Comparison of ENCODE assay signal across 8 cellular contexts in the genomic region with DNA sequence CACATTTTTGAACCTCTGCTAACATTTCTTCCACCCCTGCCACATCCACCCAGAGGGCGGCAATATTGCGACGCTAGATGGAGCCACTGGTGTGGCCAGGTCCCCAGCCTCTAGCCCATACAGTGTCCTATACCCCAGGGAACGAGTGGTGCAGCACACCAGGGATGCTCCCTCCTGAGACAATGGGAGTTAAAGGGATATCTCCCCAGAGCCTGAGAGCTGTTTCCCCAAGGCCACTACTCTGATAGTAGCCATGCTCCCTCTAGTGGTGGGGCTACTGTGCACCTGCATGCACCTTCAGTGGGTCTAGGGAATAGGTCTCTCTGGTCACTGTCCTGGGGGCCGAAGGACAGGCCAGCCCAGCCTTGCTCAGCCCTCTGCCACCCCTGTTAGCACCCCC.
A peak's percentile ranks its signal among the peaks of the same experiment; 100 is the strongest.
DNase-seq lines count a peak whose midpoint lies in the region; ATAC-seq and TF ChIP-seq lines count a peak whose summit lies in the region.

No MANE protein-coding gene starts in this region.

- H3K27me3 Mint-ChIP-seq in nephron progenitor cell (ENCODE audit: low read depth, poor library complexity), result no peaks in the 10 kb centered on the region

- H3K4me1 Mint-ChIP-seq in nephron progenitor cell, result no peaks in the 10 kb centered on the region

- peaks cover 4% of the 10 kb centered on the region for H3K9me3 Mint-ChIP-seq in nephron progenitor cell

- H3K27ac Mint-ChIP-seq in nephron progenitor cell, result no peak overlapping the region

- no peak overlapping the region for H3K4me3 Mint-ChIP-seq in nephron progenitor cell

- TF ChIP-seq CTCF in astrocyte of the cerebellum (IDR thresholded peaks at IDR 0.05; ENCODE audit: low read depth, low read length, missing control alignments), result peak; percentile 20
- peak; percentile 34 for TF ChIP-seq CTCF in nephron progenitor cell (IDR thresholded peaks at IDR 0.05)

- H3K4me3 ChIP-seq in astrocyte of the cerebellum (ENCODE audit: low read depth, low read length), result no peak overlapping the region

- ATAC-seq in GM18868 (IDR thresholded peaks at IDR 0.05; ENCODE audit: unreplicated experiment) (peak; percentile 86), GM21723 (IDR thresholded peaks at IDR 0.05; ENCODE audit: unreplicated experiment) (no peak)

- H3K36me3 Mint-ChIP-seq in nephron progenitor cell (ENCODE audit: low read depth), result no peaks in the 10 kb centered on the region

- in situ Hi-C loops in astrocyte of the cerebellum (cut with HindIII; ENCODE audit: low sequenced_read_pairs), result no loop called here

- DNase-seq in DMS153 (lab: John Stamatoyannopoulos, UW) (peak; percentile 10), LoVo (ENCODE audit: low spot score) (peak; percentile 12), astrocyte of the cerebellum (ENCODE audit: low read depth) (no peak), nephron progenitor cell (peak; percentile 23), Ammon's horn (ENCODE audit: low spot score) (no peak), hippocampal formation (lab: John Stamatoyannopoulos, UW) (no peak)

Comparison
In these comparisons a context has a peak if more than half of its experiments do, and no peak if none do; other contexts are left out.
1. DNase-seq: peak in DMS153 (single experiment), LoVo (single experiment) and nephron progenitor cell (single experiment); none in astrocyte of the cerebellum (single experiment), Ammon's horn (single experiment) and hippocampal formation (0 of 2).